23 cellular contexts compared by ENCODE assay signal in genomic region chr7:67764312-67764711, GRCh38.
DNase-seq lines count a peak whose midpoint lies in the region; ATAC-seq, FAIRE-seq and TF ChIP-seq lines count a peak whose summit lies in the region.
"Had no signal": no experiment of that assay in that cellular context is flagged by ENCODE, and none has a peak within 500 bp of the region (broad histone marks: within the 10 kb centered on the region; RNA-seq: fewer than 3 reads in every experiment).

No MANE protein-coding gene starts in this region.

- TF ChIP-seq EP300 in A549 (IDR thresholded peaks at IDR 0.05) = 0 out of 5 replicates have a peak, but pooled peaks of 1 of the 2 experiments have one; percentile 13

- no peak for TF ChIP-seq CTCF in A549 (IDR thresholded peaks at IDR 0.05)
- TF ChIP-seq CTCF in pancreas (IDR thresholded peaks at IDR 0.05) = no peak
- TF ChIP-seq CTCF in brain microvascular endothelial cell (IDR thresholded peaks at IDR 0.05; ENCODE audit: low read depth, low read length, missing control alignments) = no peak

- peak in 1 of 2 experiments; percentile 47 for DNase-seq in A549 (ENCODE audit: low read depth in 1 of 2, low spot score in 1 of 2)
- no peak for DNase-seq in RCC 7860 (ENCODE audit: low spot score)
- peak; percentile 75 for DNase-seq in left lobe of liver (ENCODE audit: low spot score)
- DNase-seq in pancreas = peak in 1 of 6 donors; percentile 21
- no peak for DNase-seq in brain microvascular endothelial cell
- no peak for DNase-seq in H54 (ENCODE audit: insufficient read length, low spot score)
- DNase-seq: Caco-2; CD4-positive, alpha-beta memory T cell; GOT3; MG63; NCI-H1436 treated with DMSO at 0.1 percent for 48 hours; NCI-H1930; NCI-H748 treated with DMSO at 0.1 percent for 48 hours; NK-92 treated with Interleukin-12 subunit alpha and Interleukin-12 subunit beta, amount 100 ng/mL, for 24 hours had no signal

- H3K36me3 ChIP-seq in pancreas (no peaks in the 10 kb centered on the region), brain microvascular endothelial cell (replicated peaks) (no peaks in the 10 kb centered on the region)
- H3K36me3 ChIP-seq: BLaER1 treated with 17β-estradiol and CSF1 and Interleukin-3, amounts not matched to agents 10 nM and 100 nM; MG63 had no signal

- H3K27me3 ChIP-seq in pancreas (no peaks in the 10 kb centered on the region), brain microvascular endothelial cell (replicated peaks) (no peaks in the 10 kb centered on the region)
- H3K27me3 ChIP-seq: BLaER1 treated with 17β-estradiol and CSF1 and Interleukin-3, amounts not matched to agents 10 nM and 100 nM; MG63 had no signal

- H3K4me1 ChIP-seq in A549 (peaks cover 17% of the 10 kb centered on the region), pancreas (no peaks in the 10 kb centered on the region)
- H3K4me1 ChIP-seq: BLaER1 treated with 17β-estradiol and CSF1 and Interleukin-3, amounts not matched to agents 10 nM and 100 nM; Caco-2 had no signal

- intact Hi-C loops in pancreas (cut with DNase I) = no loop called here

- H3K4me3 ChIP-seq in A549 (0 out of 3 replicates have a peak overlapping the region, but pooled peaks have one; percentile 4), pancreas (no peak overlapping the region), brain microvascular endothelial cell (ENCODE audit: low read depth, low read length) (no peak overlapping the region)
- H3K4me3 ChIP-seq: BLaER1 treated with 17β-estradiol and CSF1 and Interleukin-3, amounts not matched to agents 10 nM and 100 nM; MG63 had no signal

- in situ Hi-C loops in brain microvascular endothelial cell (cut with HindIII; ENCODE audit: low pct_ligation_motif_present, low sequenced_read_pairs) = no loop called here

- POLR2A ChIA-PET in A549 (lab: Yijun Ruan, JAX) = no interaction called here

- peak overlapping the region; percentile 72 for H3K4me2 ChIP-seq in A549
- H3K4me2 ChIP-seq: BLaER1 treated with 17β-estradiol and CSF1 and Interleukin-3, amounts not matched to agents 10 nM and 100 nM had no signal

- no peak for TF ChIP-seq RAD21 in A549 (conservative IDR thresholded peaks at IDR 0.05 in 1 of 2, IDR thresholded peaks at IDR 0.05 in 1 of 2)

- peaks cover 13% of the 10 kb centered on the region for H3K9me3 ChIP-seq in A549
- H3K9me3 ChIP-seq in pancreas = no peaks in the 10 kb centered on the region
- H3K9me3 ChIP-seq: Caco-2, MG63 had no signal

- FAIRE-seq in A549 (lab: Jason Lieb, UNC) (no peak), RCC 7860 (lab: Jason Lieb, UNC) (peak; percentile 24), pancreas (lab: Jason Lieb, UNC) (no peak), H54 (lab: Jason Lieb, UNC) (no peak)
- FAIRE-seq: G401.6, GM18507 had no signal

- H3K27ac ChIP-seq in A549 (peak overlapping the region; percentile 56 to 68), pancreas (peak overlapping the region in 2 of 4 donors; percentile 46 to 71), brain microvascular endothelial cell (no peak overlapping the region)
- H3K27ac ChIP-seq: 22Rv1; BLaER1 treated with 17β-estradiol and CSF1 and Interleukin-3, amounts not matched to agents 10 nM and 100 nM had no signal

- 0% methylated on average over 3 of the region's 3 CpGs for WGBS in A549 (ENCODE audit: missing lambda C conversion rate)
- WGBS in pancreas, 2 donors = 6 to 12% methylated on average over 3 of the region's 3 CpGs

- TF ChIP-seq POLR2A in A549 (IDR thresholded peaks at IDR 0.05; ENCODE audit: low read length) (no peak), H54 (IDR thresholded peaks at IDR 0.05; ENCODE audit: low read depth, low read length) (no peak)

- ATAC-seq in A549 = peak; percentile 50 to 72; a peak in 3 of 6 replicates
- ATAC-seq in left lobe of liver = peak; percentile 92
- ATAC-seq in pancreas = peak; percentile 43 to 89 (median 75)
- ATAC-seq in HG03139 (IDR thresholded peaks at IDR 0.05; ENCODE audit: unreplicated experiment) = no peak
- ATAC-seq in GM21576 (IDR thresholded peaks at IDR 0.05; ENCODE audit: unreplicated experiment) = no peak
- ATAC-seq: HCT116, Panc1, SK-N-SH treated with all-trans-retinoic acid at 6 μM for 48 hours had no signal

- CTCF ChIA-PET in A549 (lab: Yijun Ruan, JAX) = no interaction called here

TF ChIP-seq in A549, 52 proteins besides CTCF, POLR2A, EP300 and RAD21:
- TF ChIP-seq CEBPB (IDR thresholded peaks at IDR 0.05) = peak; percentile 24 to 30; a peak in 2 of 4 replicates
- no peak for TF ChIP-seq POLR2AphosphoS2 (conservative IDR thresholded peaks at IDR 0.05; ENCODE audit: low read length)
- no peak for TF ChIP-seq NR3C1 (IDR thresholded peaks at IDR 0.05)
- TF ChIP-seq USF2 (IDR thresholded peaks at IDR 0.05) = no peak
- TF ChIP-seq FOSL2 (IDR thresholded peaks at IDR 0.05) = no peak
- TF ChIP-seq FOSL2 (CRISPR knock-in tag; IDR thresholded peaks at IDR 0.05) = 0 out of 2 replicates have a peak, but pooled peaks have one; percentile 33
- TF ChIP-seq FOXS1 (CRISPR knock-in tag; IDR thresholded peaks at IDR 0.05) = no peak
- TF ChIP-seq ZNF302 (CRISPR knock-in tag; IDR thresholded peaks at IDR 0.05) = no peak
- TF ChIP-seq TP53 (CRISPR knock-in tag; IDR thresholded peaks at IDR 0.05) = no peak
- TF ChIP-seq PBX3 (IDR thresholded peaks at IDR 0.05) = no peak
- TF ChIP-seq EHF (CRISPR knock-in tag; IDR thresholded peaks at IDR 0.05) = no peak
- no peak for TF ChIP-seq MAZ (IDR thresholded peaks at IDR 0.05; ENCODE audit: borderline replicate concordance, low read depth, low read length)
- no peak for TF ChIP-seq ZFP36 (IDR thresholded peaks at IDR 0.05; ENCODE audit: borderline replicate concordance, partially characterized antibody)
- no peak for TF ChIP-seq EHMT2 (IDR thresholded peaks at IDR 0.05; ENCODE audit: low read depth)
- TF ChIP-seq HDAC2 (IDR thresholded peaks at IDR 0.05) = no peak
- TF ChIP-seq KDM5A (IDR thresholded peaks at IDR 0.05) = no peak
- no peak for TF ChIP-seq MAFK (IDR thresholded peaks at IDR 0.05; ENCODE audit: partially characterized antibody)

Comparison
In these comparisons a context has a peak if more than half of its experiments do, and no peak if none do; other contexts are left out.
1. ATAC-seq: peak in A549 (2 of 2), left lobe of liver (single experiment) and pancreas (4 of 4); none in HG03139 (single experiment) and GM21576 (single experiment).